In the genomic region with DNA sequence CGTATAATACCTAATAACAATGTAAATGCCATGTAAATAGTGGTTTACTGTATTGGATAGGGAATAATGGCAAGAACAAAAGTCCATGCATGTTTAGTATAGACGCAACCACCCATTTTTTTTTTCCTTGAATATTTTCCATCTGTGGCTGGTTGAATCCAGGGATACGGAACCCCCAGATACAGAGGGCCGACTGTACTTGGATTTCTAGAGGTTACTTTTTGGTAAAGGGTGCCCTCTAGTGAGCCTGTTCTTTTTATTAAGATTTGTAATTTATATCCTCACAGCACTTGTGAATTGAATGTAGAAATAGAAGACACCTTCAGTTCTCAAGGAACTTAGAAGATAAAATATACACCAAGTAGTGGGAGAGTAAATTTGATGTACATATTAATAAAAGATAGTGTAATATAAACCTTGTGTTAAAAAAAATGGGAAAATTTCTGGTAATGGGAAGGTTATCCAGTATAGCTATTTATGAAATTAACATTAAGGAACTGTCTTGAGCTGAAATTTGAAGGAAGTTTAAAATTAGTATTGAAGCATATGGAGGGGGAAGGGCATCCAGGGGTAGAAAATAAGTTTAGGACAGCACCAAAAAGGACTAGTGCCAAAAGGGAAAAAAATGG, we compare ENCODE assay signal across 8 cellular contexts. TPM values are rescaled to one million over a fixed set of nuclear protein-coding genes. Genes with fewer than 3 reads are reported as not detected.
DNase-seq lines count a peak whose midpoint lies in the region; ATAC-seq, FAIRE-seq and TF ChIP-seq lines count a peak whose summit lies in the region.

No MANE protein-coding gene starts in this region.

- TF ChIP-seq CTCF in GM13976 (IDR thresholded peaks at IDR 0.05; ENCODE audit: borderline replicate concordance, control extremely low read depth, extremely low read depth, insufficient read depth, missing control alignments), result peak; percentile 16
- peak; percentile 33 for TF ChIP-seq CTCF in bronchial epithelial cell (IDR thresholded peaks at IDR 0.05; ENCODE audit: insufficient read depth, low read length, severe bottlenecking)
- TF ChIP-seq CTCF in left lung (IDR thresholded peaks at IDR 0.05), result peak; percentile 8 to 40

- intact Hi-C loops in left lung (cut with DNase I), result no loop called here

- no peaks in the 10 kb centered on the region for H3K36me3 ChIP-seq in bronchial epithelial cell (ENCODE audit: control insufficient read depth, insufficient read depth, low read length)
- H3K36me3 ChIP-seq in left lung, result no peaks in the 10 kb centered on the region

- no peak for FAIRE-seq in bronchial epithelial cell (lab: Jason Lieb, UNC)

- no peaks in the 10 kb centered on the region for H3K9me3 ChIP-seq in left lung

- H3K4me3 ChIP-seq in bronchial epithelial cell (ENCODE audit: low read depth, low read length) (no peak overlapping the region), left lung (no peak overlapping the region)

- no peak overlapping the region for H3K27ac ChIP-seq in left lung

- H3K27me3 ChIP-seq in bronchial epithelial cell (ENCODE audit: control insufficient read depth, insufficient read depth, low read length) (no peaks in the 10 kb centered on the region), left lung (no peaks in the 10 kb centered on the region)

- peaks cover 0 to 23% of the 10 kb centered on the region in 2 donors for H3K4me1 ChIP-seq in left lung

- in situ Hi-C loops in GM13976 (cut with MboI; ENCODE audit: low sequenced_read_pairs, unreplicated experiment), result no loop called here

- ATAC-seq in left lung, result peak; percentile 76
- no peak for ATAC-seq in HG03097 (IDR thresholded peaks at IDR 0.05; ENCODE audit: low FRiP score, unreplicated experiment)

- peak; percentile 31 for DNase-seq in AG08396 (ENCODE audit: low spot score)
- DNase-seq in GM13976 (ENCODE audit: low spot score), result no peak
- DNase-seq in NCI-H524 (lab: John Stamatoyannopoulos, UW), result peak; percentile 6 to 37
- peak; percentile 55 for DNase-seq in bronchial epithelial cell (ENCODE audit: low read depth)
- DNase-seq in left lung, result no peak
- no peak for DNase-seq in COLO668 (lab: John Stamatoyannopoulos, UW; ENCODE audit: unreplicated experiment)
- no peak for DNase-seq in activated CD4-positive, CD25-positive, alpha-beta regulatory T cell treated with anti-CD3 and anti-CD28 coated beads, Interleukin-2, amount 50 U/mL, for 72 hours

RNA-seq across cellular contexts. Expression of gene EXOC6, which starts 32.0 kb away (rescaled TPM):
- 9.3 and 12.4 TPM in 2 replicates for total RNA-seq in bronchial epithelial cell
- 10 to 100 TPM; 19.0 to 24.0 TPM for total RNA-seq in left lung

Comparison
In these comparisons a context has a peak if more than half of its experiments do, and no peak if none do; other contexts are left out.
1. DNase-seq: peak in AG08396 (single experiment), NCI-H524 (2 of 2) and bronchial epithelial cell (single experiment); none in GM13976 (single experiment), left lung (0 of 2), COLO668 (single experiment) and activated CD4-positive, CD25-positive, alpha-beta regulatory T cell treated with anti-CD3 and anti-CD28 coated beads, Interleukin-2, amount 50 U/mL, for 72 hours (single experiment).
2. Peak in every context shown above with its lines, with median percentiles within 50 percentile points of each other: CTCF ChIP-seq.